ENCODE assay signal across 17 cellular contexts in the genomic region with DNA sequence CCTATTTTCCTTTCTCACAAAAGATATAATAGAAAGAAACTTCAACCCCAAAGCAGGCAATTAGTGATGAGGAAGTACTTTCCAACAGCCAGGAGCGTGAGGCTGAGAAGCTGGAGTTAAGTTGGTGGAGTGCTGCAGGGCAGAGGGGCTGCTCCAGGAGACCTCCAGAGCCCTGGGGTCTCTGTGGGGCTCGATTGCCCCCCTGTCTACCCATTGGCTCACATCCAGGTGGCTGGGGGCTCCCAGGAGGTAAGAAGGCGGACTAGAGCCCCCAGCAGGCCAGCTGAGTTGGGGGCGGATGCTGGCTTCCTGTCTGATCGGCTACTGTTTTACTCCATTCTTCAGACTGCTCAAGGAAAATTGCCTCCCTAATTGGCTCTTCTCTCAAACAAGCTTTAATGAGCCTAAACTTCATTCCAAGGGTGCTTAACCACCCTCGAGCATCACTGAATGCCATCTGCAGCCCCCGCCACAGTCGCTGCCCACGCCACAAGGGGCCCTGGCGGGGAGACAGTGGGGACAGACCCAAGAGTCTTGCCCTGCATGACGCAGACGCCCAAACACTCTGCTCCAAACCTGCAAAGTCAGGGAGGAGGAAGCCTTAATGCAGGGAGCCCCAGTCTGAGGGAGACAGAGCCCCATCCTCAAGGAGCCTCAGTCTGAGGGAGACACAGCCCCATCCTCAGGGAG.
DNase-seq lines count a peak whose midpoint lies in the region; ATAC-seq lines count a peak whose summit lies in the region.
"Had no signal": no experiment of that assay in that cellular context is flagged by ENCODE, and none has a peak within 500 bp of the region (broad histone marks: within the 10 kb centered on the region; RNA-seq: fewer than 3 reads in every experiment).

No MANE protein-coding gene starts in this region.

- DNase-seq in NCI-H1105 treated with DMSO at 0.1 percent for 48 hours (lab: John Stamatoyannopoulos, UW) (peak; percentile 8), NCI-H1105 (lab: John Stamatoyannopoulos, UW) (no peak), UCSD-AML1 (lab: John Stamatoyannopoulos, UW; ENCODE audit: unreplicated experiment) (peak; percentile 49), posterior vena cava (ENCODE audit: low spot score) (peak; percentile 37), NAMALWA (ENCODE audit: low spot score) (no peak), NCI-H2196 (lab: John Stamatoyannopoulos, UW; ENCODE audit: unreplicated experiment) (no peak)
- DNase-seq: 8988T; COR-L47; effector CD4-positive, alpha-beta T cell; GDM1; NCI-H2107; pancreas; stimulated activated CD4-positive, alpha-beta T cell treated with anti-CD3 and anti-CD28 coated beads, Interleukin-12 subunit alpha, Interleukin-12 subunit beta, amount 100 ng/mL, for 4 hours had no signal

- H3K36me3 ChIP-seq in KOPT-K1 (ENCODE audit: insufficient read depth, low read length): no peaks in the 10 kb centered on the region
- H3K36me3 ChIP-seq: pancreas, suprapubic skin had no signal

- H3K27ac ChIP-seq in KOPT-K1 (ENCODE audit: low read depth, low read length, poor library complexity, severe bottlenecking): peak overlapping the region; percentile 45
- H3K27ac ChIP-seq: hepatocyte, pancreas, suprapubic skin had no signal

- no peak for ATAC-seq in activated CD4-positive, CD25-positive, alpha-beta regulatory T cell treated with anti-CD3 and anti-CD28 coated beads, Interleukin-2, amount 50 U/mL, for 24 hours
- ATAC-seq: pancreas had no signal

- H3K9me3 ChIP-seq in KOPT-K1 (ENCODE audit: insufficient read depth, low read length, poor library complexity, severe bottlenecking): no peaks in the 10 kb centered on the region
- H3K9me3 ChIP-seq: pancreas, suprapubic skin had no signal

- intact Hi-C loops in posterior vena cava (cut with DNase I): no loop called here

Comparison
In these comparisons a context has a peak if more than half of its experiments do, and no peak if none do; other contexts are left out.
1. DNase-seq: peak in NCI-H1105 treated with DMSO at 0.1 percent for 48 hours (single experiment), UCSD-AML1 (single experiment) and posterior vena cava (single experiment); none in NCI-H1105 (single experiment), NAMALWA (single experiment) and NCI-H2196 (single experiment).